Comparison of ENCODE assay signal across 1 cellular context in genomic region chr12:50283230-50283923, GRCh38.
TF ChIP-seq lines count a peak whose summit lies in the region.

Gene LIMA1, minus strand, starts transcription at chr12:50283520. Its CDS starts 34,769 bp downstream, at chr12:50248751.

TF ChIP-seq in K562, 482 proteins besides CTCF, POLR2A, EP300 and RAD21 (continued from another document and continues in another):
- no peak for TF ChIP-seq ZNF740 (CRISPR knock-in tag; IDR thresholded peaks at IDR 0.05)
- TF ChIP-seq ZNF740 (tag; IDR thresholded peaks at IDR 0.05), result no peak
- TF ChIP-seq POLR2AphosphoS5 (IDR thresholded peaks at IDR 0.05; ENCODE audit: control insufficient read depth, insufficient read depth, low read depth, low read length), result peak; percentile 80
- peak; percentile 70; the same call in 1 of the 2 replicates for TF ChIP-seq CREB3 (tag; conservative IDR thresholded peaks at IDR 0.05; ENCODE audit: low read depth)
- TF ChIP-seq KAT2B (IDR thresholded peaks at IDR 0.05; ENCODE audit: low read depth, low read length), result no peak
- peak; percentile 95 for TF ChIP-seq MGA (IDR thresholded peaks at IDR 0.05)
- TF ChIP-seq SMAD1 (IDR thresholded peaks at IDR 0.05; ENCODE audit: low read depth, low read length, partially characterized antibody), result peak; percentile 38
- peak; percentile 74 for TF ChIP-seq ZNF766 (CRISPR knock-in tag; conservative IDR thresholded peaks at IDR 0.05)
- TF ChIP-seq POLR2B (IDR thresholded peaks at IDR 0.05; ENCODE audit: low read depth, partially characterized antibody), result peak; percentile 78
- TF ChIP-seq NR2C2 (CRISPR knock-in tag; IDR thresholded peaks at IDR 0.05), result no peak; the same call in 1 of the 2 replicates
- peak; percentile 40; the same call in 1 of the 2 replicates for TF ChIP-seq NR2C2 (tag; IDR thresholded peaks at IDR 0.05)
- peak; percentile 91; the same call in 1 of the 2 replicates for TF ChIP-seq HMGXB4 (CRISPR knock-in tag; IDR thresholded peaks at IDR 0.05)
- 0 out of 2 replicates have a peak, but pooled peaks have one; percentile 21 for TF ChIP-seq ARID2 (IDR thresholded peaks at IDR 0.05)
- peak; percentile 62 for TF ChIP-seq VEZF1 (CRISPR knock-in tag; IDR thresholded peaks at IDR 0.05)
- peak; percentile 38; the same call in 1 of the 2 replicates for TF ChIP-seq FOXP1 (CRISPR knock-in tag; IDR thresholded peaks at IDR 0.05)
- 0 out of 2 replicates have a peak, but pooled peaks have one; percentile 60 for TF ChIP-seq ILF3 (IDR thresholded peaks at IDR 0.05; ENCODE audit: borderline replicate concordance)
- TF ChIP-seq GTF2E2 (tag; IDR thresholded peaks at IDR 0.05), result peak; percentile 92
- 0 out of 2 replicates have a peak, but pooled peaks have one; percentile 43 for TF ChIP-seq ZNF263 (CRISPR knock-in tag; IDR thresholded peaks at IDR 0.05; ENCODE audit: borderline replicate concordance)
- 0 out of 2 replicates have a peak, but pooled peaks have one; percentile 26 for TF ChIP-seq ZNF24 (IDR thresholded peaks at IDR 0.05)
- TF ChIP-seq WHSC1 (IDR thresholded peaks at IDR 0.05; ENCODE audit: low read length), result no peak
- TF ChIP-seq ZFP30 (CRISPR knock-in tag; IDR thresholded peaks at IDR 0.05; ENCODE audit: borderline replicate concordance), result no peak
- no peak for TF ChIP-seq ATF1 (CRISPR knock-in tag; IDR thresholded peaks at IDR 0.05)
- peak; percentile 74 for TF ChIP-seq ATF1 (tag; IDR thresholded peaks at IDR 0.05)
- no peak for TF ChIP-seq ZNF165 (CRISPR knock-in tag; IDR thresholded peaks at IDR 0.05; ENCODE audit: borderline replicate concordance)
- peak; percentile 81 for TF ChIP-seq MYC (IDR thresholded peaks at IDR 0.05; ENCODE audit: low read depth, low read length)
- no peak for TF ChIP-seq MYC (CRISPR knock-in tag; IDR thresholded peaks at IDR 0.05; ENCODE audit: borderline replicate concordance, low read depth)
- TF ChIP-seq MIER1 (IDR thresholded peaks at IDR 0.05; ENCODE audit: low read depth), result 0 out of 2 replicates have a peak, but pooled peaks have one; percentile 47
- TF ChIP-seq CUX1 (CRISPR knock-in tag; IDR thresholded peaks at IDR 0.05), result peak; percentile 64; the same call in 1 of the 2 replicates
- peak; percentile 84 for TF ChIP-seq BHLHE40 (IDR thresholded peaks at IDR 0.05; ENCODE audit: low read length)
